ENCODE assay signal across 14 cellular contexts in the genomic region with DNA sequence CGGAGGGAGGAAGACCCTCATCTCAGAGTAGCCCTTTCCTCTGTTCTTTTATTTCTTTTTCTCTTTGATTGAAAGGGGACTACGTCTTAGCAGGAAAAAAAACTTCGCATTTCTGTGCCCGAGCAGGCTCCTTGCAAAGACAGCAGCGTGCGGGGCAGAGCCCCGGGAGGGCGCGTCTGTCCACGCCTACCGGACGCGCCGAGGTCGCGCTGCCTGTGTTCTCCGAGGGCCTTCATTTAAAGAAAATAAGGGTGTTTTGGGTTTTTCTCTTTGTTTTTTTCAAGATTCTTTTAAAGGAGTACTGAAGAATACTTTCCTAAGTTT. TPM values are rescaled to one million over a fixed set of nuclear protein-coding genes. Genes with fewer than 3 reads are reported as not detected.
DNase-seq lines count a peak whose midpoint lies in the region; ATAC-seq and TF ChIP-seq lines count a peak whose summit lies in the region.
"Had no signal": no experiment of that assay in that cellular context is flagged by ENCODE, and none has a peak within 500 bp of the region (broad histone marks: within the 10 kb centered on the region; RNA-seq: fewer than 3 reads in every experiment).

No MANE protein-coding gene starts in this region.

- no peak overlapping the region for H2AK5ac ChIP-seq in mesenchymal stem cell (ENCODE audit: low read length, severe bottlenecking)

- H3K27ac ChIP-seq in 22Rv1 (peak overlapping the region; percentile 37), VCaP (peak overlapping the region; percentile 34; the same call in 1 of the 2 replicates), mesenchymal stem cell (ENCODE audit: low read length, poor library complexity, severe bottlenecking) (no peak overlapping the region)

- H3K36me3 Mint-ChIP-seq in HFFc6 (ENCODE audit: low read depth) (peaks cover 14% of the 10 kb centered on the region), immature natural killer cell (peaks cover 0 to 17% (median 3%) of the 10 kb centered on the region in 3 donors)

- ATAC-seq in left lobe of liver, result no peak

- H3K4me3 ChIP-seq in mesenchymal stem cell (ENCODE audit: insufficient read depth in 1 of 2, low read depth in 1 of 2, low read length in 2 of 2), result no peak overlapping the region
- H3K4me3 ChIP-seq: breast epithelium had no signal

- H4K8ac ChIP-seq in mesenchymal stem cell (ENCODE audit: low read length), result peak overlapping the region; percentile 13

- H2BK120ac ChIP-seq in mesenchymal stem cell (ENCODE audit: low read depth, low read length), result no peak overlapping the region

- H3K27me3 Mint-ChIP-seq in HFFc6 (ENCODE audit: insufficient read depth) (peaks cover 3% of the 10 kb centered on the region; the same call in 1 of the 2 replicates), immature natural killer cell (ENCODE audit: low read depth in 3 of 3) (peaks cover 0 to 11% (median 4%) of the 10 kb centered on the region in 3 donors)
- H3K27me3 Mint-ChIP-seq: activated T-helper 17 cell treated with anti-CD3 and anti-CD28 coated beads, Interleukin-2, amount 50 U/mL, for 72 hours; progenitor cell of endocrine pancreas had no signal

- peaks cover 70 to 90% of the 10 kb centered on the region in 2 experiments for H3K36me3 ChIP-seq in mesenchymal stem cell (ENCODE audit: control insufficient read depth in 1 of 2, insufficient read depth in 2 of 2, low read depth in 1 of 2, low read length in 2 of 2)

- H3K4me2 ChIP-seq in mesenchymal stem cell (ENCODE audit: low read length, poor library complexity, severe bottlenecking), result no peak overlapping the region

- no peak overlapping the region for H2BK5ac ChIP-seq in mesenchymal stem cell (ENCODE audit: low read depth, low read length, poor library complexity, severe bottlenecking)

- no peak overlapping the region for H3K14ac ChIP-seq in mesenchymal stem cell (ENCODE audit: low read length in 2 of 2)

- no peak for DNase-seq in HFFc6
- DNase-seq in mesenchymal stem cell, result no peak
- no peak for DNase-seq in activated T-cell treated with anti-CD3 and anti-CD28 coated beads, Interleukin-2, amount 50 U/mL, for 48 hours
- no peak for DNase-seq in A172 (ENCODE audit: low spot score)
- DNase-seq in left lobe of liver (ENCODE audit: low spot score), result no peak
- no peak for DNase-seq in immature natural killer cell
- DNase-seq: NCI-H1105 had no signal

- no peak overlapping the region for H3K23ac ChIP-seq in mesenchymal stem cell (ENCODE audit: low read length in 2 of 2)

- H3K4me1 ChIP-seq in mesenchymal stem cell (ENCODE audit: control insufficient read depth, insufficient read depth, low read depth, low read length), result peaks cover 5% of the 10 kb centered on the region
- H3K4me1 ChIP-seq: breast epithelium had no signal

- H3K4me3 Mint-ChIP-seq in HFFc6 (no peak overlapping the region), immature natural killer cell (no peak overlapping the region)
- H3K4me3 Mint-ChIP-seq: activated T-helper 17 cell treated with anti-CD3 and anti-CD28 coated beads, Interleukin-2, amount 50 U/mL, for 72 hours; naive thymus-derived CD8-positive, alpha-beta T cell; T-helper 1 cell treated with Interleukin-12 subunit alpha and Interleukin-12 subunit beta and Interleukin-4 antibody, amounts not matched to agents 30 μg/mL and 1 μg/mL, for 36 hours had no signal

- no peak overlapping the region for H2BK12ac ChIP-seq in mesenchymal stem cell (ENCODE audit: low read length in 2 of 2)

- 84% methylated on average over 16 of the region's 17 CpGs for WGBS in mesenchymal stem cell

- H3K4ac ChIP-seq in mesenchymal stem cell (ENCODE audit: low read depth in 1 of 2, low read length in 2 of 2), result no peak overlapping the region

- no peak overlapping the region for H2BK15ac ChIP-seq in mesenchymal stem cell (ENCODE audit: low read depth, poor library complexity, severe bottlenecking)

- TF ChIP-seq CTCF in 22Rv1 (IDR thresholded peaks at IDR 0.05) (peak; percentile 58), HFFc6 (IDR thresholded peaks at IDR 0.05) (peak; percentile 3), VCaP (conservative IDR thresholded peaks at IDR 0.05) (no peak; the same call in none of the 2 replicates)

- no peaks in the 10 kb centered on the region for H3K27me3 ChIP-seq in mesenchymal stem cell (ENCODE audit: control insufficient read depth in 1 of 2, insufficient read depth in 1 of 2, low read length in 2 of 2)
- H3K27me3 ChIP-seq: breast epithelium had no signal

- no peak overlapping the region for H4K91ac ChIP-seq in mesenchymal stem cell (ENCODE audit: low read length)

- no peak overlapping the region for H3K18ac ChIP-seq in mesenchymal stem cell (ENCODE audit: low read depth in 1 of 2, low read length in 2 of 2)

- H3K9me3 ChIP-seq in mesenchymal stem cell (ENCODE audit: control insufficient read depth, low read length), result no peaks in the 10 kb centered on the region
- H3K9me3 ChIP-seq: breast epithelium had no signal

- H2AFZ ChIP-seq in mesenchymal stem cell (ENCODE audit: low read depth, low read length), result no peak overlapping the region

- no peak overlapping the region for H3K9ac ChIP-seq in mesenchymal stem cell (ENCODE audit: low read length)

- H3K79me1 ChIP-seq in mesenchymal stem cell (replicated peaks; ENCODE audit: low read length, poor library complexity, severe bottlenecking), result peaks cover 33% of the 10 kb centered on the region

- no peaks in the 10 kb centered on the region for H3K4me1 Mint-ChIP-seq in HFFc6 (ENCODE audit: low read depth)
- H3K4me1 Mint-ChIP-seq in immature natural killer cell, result peaks cover 13 to 15% of the 10 kb centered on the region in 2 donors
- H3K4me1 Mint-ChIP-seq: activated T-helper 17 cell treated with anti-CD3 and anti-CD28 coated beads, Interleukin-2, amount 50 U/mL, for 72 hours had no signal

- H3K9me3 Mint-ChIP-seq in HFFc6 (no peaks in the 10 kb centered on the region), immature natural killer cell (no peaks in the 10 kb centered on the region)
- H3K9me3 Mint-ChIP-seq: activated T-helper 17 cell treated with anti-CD3 and anti-CD28 coated beads, Interleukin-2, amount 50 U/mL, for 72 hours; naive thymus-derived CD8-positive, alpha-beta T cell; T-helper 1 cell treated with Interleukin-12 subunit alpha and Interleukin-12 subunit beta and Interleukin-4 antibody, amounts not matched to agents 30 μg/mL and 1 μg/mL, for 36 hours had no signal

- no peak overlapping the region for H3K27ac Mint-ChIP-seq in HFFc6
- no peak overlapping the region for H3K27ac Mint-ChIP-seq in immature natural killer cell
- H3K27ac Mint-ChIP-seq: activated T-helper 17 cell treated with anti-CD3 and anti-CD28 coated beads, Interleukin-2, amount 50 U/mL, for 72 hours; T-helper 1 cell treated with Interleukin-12 subunit alpha and Interleukin-12 subunit beta and Interleukin-4 antibody, amounts not matched to agents 30 μg/mL and 1 μg/mL, for 36 hours had no signal

RNA-seq across cellular contexts. Expression of a gene that starts 29.2 kb away (rescaled TPM):
- total RNA-seq in HFFc6 (2021; fragmentation: NEBNext Ultra II Directional; extraction: Animal tissue kit (Norgen Biotek cat#: 25700)), result 1 to 10 TPM in 5 of 6 experiments, under 1 TPM in 1; 0.96 to 2.1 (median 1.3) TPM
- 1.5 TPM for polyA plus RNA-seq in mesenchymal stem cell (2013, experiment 1 of 2)
- polyA plus RNA-seq in mesenchymal stem cell (2013, experiment 2 of 2), result 1.6 TPM
- total RNA-seq in A172 (2014; rRNA removed; shearing (Covaris generic)), result 3.1 and 5.3 TPM in 2 replicates
- total RNA-seq in left lobe of liver, result 0.08 TPM
- polyA plus RNA-seq in immature natural killer cell, result not detected
- total RNA-seq: activated T-helper 17 cell treated with anti-CD3 and anti-CD28 coated beads, Interleukin-2, amount 50 U/mL, for 72 hours; naive thymus-derived CD8-positive, alpha-beta T cell had no signal
- polyA plus RNA-seq: naive thymus-derived CD8-positive, alpha-beta T cell had no signal

RNA-seq across cellular contexts. Expression of a gene that starts 35.0 kb away (rescaled TPM):
- 10 to 100 TPM; 46.3 to 54.7 (median 51.4) TPM for total RNA-seq in HFFc6 (2021; fragmentation: NEBNext Ultra II Directional; extraction: Animal tissue kit (Norgen Biotek cat#: 25700))
- 16.0 TPM for polyA plus RNA-seq in mesenchymal stem cell (2013, experiment 1 of 2)
- polyA plus RNA-seq in mesenchymal stem cell (2013, experiment 2 of 2), result 15.0 TPM
- total RNA-seq in A172 (2014; rRNA removed; shearing (Covaris generic)), result 40.3 and 56.4 TPM in 2 replicates
- 43.5 TPM for total RNA-seq in left lobe of liver
- polyA plus RNA-seq in immature natural killer cell, result 10 to 100 TPM in 1 of 3 donors, 1 to 10 TPM in 2; 1.1 to 16.6 (median 5.2) TPM

RNA-seq across cellular contexts. Expression of a gene that starts 52.4 kb away (rescaled TPM):
- 100 to 1,000 TPM; 268 to 315 (median 286) TPM for total RNA-seq in HFFc6 (2021; fragmentation: NEBNext Ultra II Directional; extraction: Animal tissue kit (Norgen Biotek cat#: 25700))
- polyA plus RNA-seq in mesenchymal stem cell (2013, experiment 1 of 2), result 214 TPM
- polyA plus RNA-seq in mesenchymal stem cell (2013, experiment 2 of 2), result 238 TPM
- 429 and 452 TPM in 2 replicates for total RNA-seq in A172 (2014; rRNA removed; shearing (Covaris generic))
- 113 TPM for total RNA-seq in left lobe of liver
- polyA plus RNA-seq in immature natural killer cell, result 100 to 1,000 TPM; 378 to 407 (median 401) TPM

RNA-seq across cellular contexts. Expression of a gene that starts 52.8 kb away (rescaled TPM):
- 10 to 100 TPM; 37.8 to 57.4 (median 44.0) TPM for total RNA-seq in HFFc6 (2021; fragmentation: NEBNext Ultra II Directional; extraction: Animal tissue kit (Norgen Biotek cat#: 25700))
- polyA plus RNA-seq in mesenchymal stem cell (2013, experiment 1 of 2), result 19.4 TPM
- 18.6 TPM for polyA plus RNA-seq in mesenchymal stem cell (2013, experiment 2 of 2)
- total RNA-seq in A172 (2014; rRNA removed; shearing (Covaris generic)), result 65.7 and 73.6 TPM in 2 replicates
- total RNA-seq in left lobe of liver, result 18.9 TPM
- polyA plus RNA-seq in immature natural killer cell, result 10 to 100 TPM; 33.1 to 54.2 (median 48.9) TPM
